8 cellular contexts compared by ENCODE assay signal in the genomic region with DNA sequence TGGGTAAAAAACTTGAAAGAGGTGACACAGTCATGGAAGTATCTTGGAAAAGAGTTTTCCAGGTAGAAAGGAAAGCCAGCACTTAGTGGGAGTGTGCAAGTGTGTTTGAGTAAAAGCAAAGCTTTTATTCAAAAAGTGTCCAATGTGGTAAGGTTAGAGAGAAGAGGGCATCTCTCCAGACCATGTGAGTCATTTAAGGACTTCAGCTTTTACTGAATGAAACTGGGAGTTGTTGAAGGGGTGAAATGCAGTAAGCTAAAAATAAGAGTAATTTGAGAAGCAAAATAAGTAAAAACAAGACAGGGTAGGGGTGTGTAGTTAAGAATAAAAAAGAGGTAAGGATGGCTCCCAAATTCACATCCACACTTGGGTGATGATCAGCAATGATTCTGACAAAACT.
DNase-seq lines count a peak whose midpoint lies in the region; ATAC-seq and TF ChIP-seq lines count a peak whose summit lies in the region.
"Had no signal": no experiment of that assay in that cellular context is flagged by ENCODE, and none has a peak within 500 bp of the region (broad histone marks: within the 10 kb centered on the region; RNA-seq: fewer than 3 reads in every experiment).

No MANE protein-coding gene starts in this region.

- no peaks in the 10 kb centered on the region for H3K9me3 Mint-ChIP-seq in HFFc6

- peaks cover 42% of the 10 kb centered on the region for H3K4me1 Mint-ChIP-seq in HFFc6 (ENCODE audit: low read depth)

- H3K4me3 ChIP-seq in heart right ventricle: no peak overlapping the region

- H3K27ac Mint-ChIP-seq in HFFc6: no peak overlapping the region; the same call in 1 of the 2 replicates

- no peak overlapping the region for H3K4me3 Mint-ChIP-seq in HFFc6

- H3K36me3 Mint-ChIP-seq in HFFc6 (ENCODE audit: low read depth): no peaks in the 10 kb centered on the region

- no peaks in the 10 kb centered on the region for H3K4me1 ChIP-seq in heart right ventricle

- no peaks in the 10 kb centered on the region for H3K9me3 ChIP-seq in heart right ventricle

- intact Hi-C loops in heart right ventricle (cut with DNase I): no loop called here

- no peaks in the 10 kb centered on the region for H3K27me3 Mint-ChIP-seq in HFFc6 (ENCODE audit: insufficient read depth)

- H3K27ac ChIP-seq in heart right ventricle: no peak overlapping the region

- TF ChIP-seq CTCF in HFFc6 (IDR thresholded peaks at IDR 0.05): no peak
- TF ChIP-seq CTCF in heart right ventricle (IDR thresholded peaks at IDR 0.05): no peak

- no peaks in the 10 kb centered on the region for H3K27me3 ChIP-seq in heart right ventricle

- DNase-seq in HFFc6 (peak; percentile 5), renal cortical epithelial cell (ENCODE audit: low read depth) (peak; percentile 8), COR-L47 (lab: John Stamatoyannopoulos, UW) (no peak), ecto neural progenitor cell (ENCODE audit: low spot score) (no peak), heart right ventricle (no peak)
- DNase-seq: caudate nucleus had no signal

- ATAC-seq in GM19023 (IDR thresholded peaks at IDR 0.05; ENCODE audit: unreplicated experiment) (peak; percentile 97), HG03354 (IDR thresholded peaks at IDR 0.05; ENCODE audit: poor library complexity, severe bottlenecking, unreplicated experiment) (peak; percentile 97), heart right ventricle (no peak)

- H3K36me3 ChIP-seq in heart right ventricle: no peaks in the 10 kb centered on the region

Comparison
In these comparisons a context has a peak if more than half of its experiments do, and no peak if none do; other contexts are left out.
1. ATAC-seq: peak in GM19023 (single experiment) and HG03354 (single experiment); none in heart right ventricle (0 of 8).
2. DNase-seq: peak in HFFc6 (single experiment) and renal cortical epithelial cell (single experiment); none in COR-L47 (single experiment), ecto neural progenitor cell (single experiment) and heart right ventricle (0 of 2).